ENCODE assay signal across 1 cellular context in the genomic region with DNA sequence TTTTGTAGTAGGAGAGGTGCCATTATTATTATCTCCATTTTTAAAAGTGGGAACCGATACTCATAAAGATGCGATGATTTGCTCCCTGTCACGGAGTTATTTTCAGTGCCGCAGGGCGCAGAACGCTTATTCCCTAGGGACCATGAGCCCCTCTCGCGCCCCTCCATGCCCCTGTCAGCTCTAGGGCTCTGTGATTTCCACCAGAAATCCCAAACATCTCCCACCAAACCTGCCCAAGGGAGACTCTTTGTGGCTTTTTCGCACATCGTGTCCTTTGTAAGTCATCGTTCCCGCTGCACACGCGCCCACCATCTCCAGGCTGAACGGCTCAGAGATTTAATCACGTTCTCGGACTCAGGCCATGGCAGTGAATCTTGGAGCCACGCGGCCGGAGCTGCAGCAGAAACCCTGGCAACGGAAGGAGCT.
TF ChIP-seq lines count a peak whose summit lies in the region.

No MANE protein-coding gene starts in this region.

TF ChIP-seq in HepG2, 621 proteins besides CTCF, POLR2A, EP300 and RAD21 (continued from another document):
- TF ChIP-seq SKIL (CRISPR knock-in tag; IDR thresholded peaks at IDR 0.05; ENCODE audit: borderline replicate concordance) (no peak), JUN (CRISPR knock-in tag; IDR thresholded peaks at IDR 0.05) (no peak), PTBP1 (IDR thresholded peaks at IDR 0.05; ENCODE audit: low read depth, low read length, poor library complexity, severe bottlenecking) (no peak), HOXA3 (CRISPR knock-in tag; IDR thresholded peaks at IDR 0.05) (no peak)
- TF ChIP-seq, protein P1, sequence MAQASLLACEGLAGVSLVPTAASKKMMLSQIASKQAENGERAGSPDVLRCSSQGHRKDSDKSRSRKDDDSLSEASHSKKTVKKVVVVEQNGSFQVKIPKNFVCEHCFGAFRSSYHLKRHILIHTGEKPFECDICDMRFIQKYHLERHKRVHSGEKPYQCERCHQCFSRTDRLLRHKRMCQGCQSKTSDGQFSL (CRISPR knock-in tag; IDR thresholded peaks at IDR 0.05) = no peak
TF ChIP-seq in HepG2: peak in this region for 0.
